Comparison of ENCODE assay signal across 27 cellular contexts in the genomic region with DNA sequence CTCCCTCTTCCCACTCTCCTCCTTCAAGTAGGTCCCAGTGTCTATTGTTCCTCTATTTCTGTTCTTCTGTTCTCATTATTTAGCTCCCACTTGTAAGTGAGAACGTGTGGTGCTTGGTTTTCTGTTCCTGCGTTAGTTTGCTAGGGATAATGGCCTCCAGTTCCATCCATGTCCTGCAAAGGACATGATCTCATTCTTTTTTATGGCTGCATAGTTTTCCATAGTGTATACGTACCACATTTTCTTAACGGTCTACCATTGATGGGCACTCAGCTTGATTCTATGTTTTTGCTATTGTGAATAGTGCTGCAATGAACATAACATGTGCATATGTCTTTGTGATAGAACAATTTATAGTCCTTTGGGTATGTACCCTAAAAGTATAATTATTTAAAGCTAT. TPM values are rescaled to one million over a fixed set of nuclear protein-coding genes. Genes with fewer than 3 reads are reported as not detected.
A peak's percentile ranks its signal among the peaks of the same experiment; 100 is the strongest.
DNase-seq lines count a peak whose midpoint lies in the region; ATAC-seq, FAIRE-seq and TF ChIP-seq lines count a peak whose summit lies in the region.
"Had no signal": no experiment of that assay in that cellular context is flagged by ENCODE, and none has a peak within 500 bp of the region (broad histone marks: within the 10 kb centered on the region; RNA-seq: fewer than 3 reads in every experiment).

No MANE protein-coding gene starts in this region.

- H3K27me3 ChIP-seq in K562 (ENCODE audit: control insufficient read depth in 2 of 2, insufficient read depth in 2 of 2, low read length in 2 of 2), result no peaks in the 10 kb centered on the region
- H3K27me3 ChIP-seq in mesenchymal stem cell (ENCODE audit: control insufficient read depth in 1 of 2, insufficient read depth in 1 of 2, low read length in 2 of 2), result no peaks in the 10 kb centered on the region
- H3K27me3 ChIP-seq: BE2C, BLaER1 had no signal

- no peak overlapping the region for H4K91ac ChIP-seq in mesenchymal stem cell (ENCODE audit: low read length)

- H3K4me2 ChIP-seq in K562 (ENCODE audit: insufficient read depth, low read length), result no peak overlapping the region
- H3K4me2 ChIP-seq in mesenchymal stem cell (ENCODE audit: low read length, poor library complexity, severe bottlenecking), result no peak overlapping the region
- H3K4me2 ChIP-seq: BLaER1 had no signal

- no peak overlapping the region for H3K9ac ChIP-seq in K562 (ENCODE audit: insufficient read depth in 1 of 2, low read depth in 2 of 2, low read length in 2 of 2)
- H3K9ac ChIP-seq in mesenchymal stem cell (ENCODE audit: low read length), result no peak overlapping the region
- no peak overlapping the region for H3K9ac ChIP-seq in kidney (ENCODE audit: low read length in 2 of 2)
- H3K9ac ChIP-seq: BLaER1 had no signal

- H2AFZ ChIP-seq in K562 (ENCODE audit: low read depth, low read length), result no peak overlapping the region
- H2AFZ ChIP-seq in mesenchymal stem cell (ENCODE audit: low read depth, low read length), result no peak overlapping the region

- WGBS in K562 (ENCODE audit: insufficient coverage, low coverage, missing lambda C conversion rate), result 88% methylated on average over 4 of the region's 4 CpGs
- WGBS in mesenchymal stem cell, result 97% methylated on average over 4 of the region's 4 CpGs

- intact Hi-C loops in K562 (cut with micrococcal nuclease) (no loop called here), kidney (cut with DNase I) (no loop called here)

- H3K4me3 ChIP-seq in HEK293 (ENCODE audit: low read depth, low read length), result no peak overlapping the region
- H3K4me3 ChIP-seq in K562, result no peak overlapping the region
- H3K4me3 ChIP-seq in mesenchymal stem cell (ENCODE audit: insufficient read depth in 1 of 2, low read depth in 1 of 2, low read length in 2 of 2), result no peak overlapping the region
- H3K4me3 ChIP-seq in kidney (ENCODE audit: low read length in 2 of 2), result no peak overlapping the region
- H3K4me3 ChIP-seq: BLaER1, GM12878 had no signal

- H2BK5ac ChIP-seq in mesenchymal stem cell (ENCODE audit: low read depth, low read length, poor library complexity, severe bottlenecking), result no peak overlapping the region

- H3K79me1 ChIP-seq in mesenchymal stem cell (replicated peaks; ENCODE audit: low read length, poor library complexity, severe bottlenecking), result peaks cover 11% of the 10 kb centered on the region

- CTCF ChIA-PET in HEK293 (lab: Yijun Ruan, JAX) (no interaction called here), K562 (lab: Yijun Ruan, JAX; ENCODE audit: low intra/inter-chr PET ratio) (no interaction called here)

- H3K9me3 ChIP-seq in HEK293 (ENCODE audit: control insufficient read depth, insufficient read depth, low read depth, low read length) (no peaks in the 10 kb centered on the region), K562 (replicated peaks; ENCODE audit: control insufficient read depth, insufficient read depth, low read depth, low read length) (no peaks in the 10 kb centered on the region), mesenchymal stem cell (ENCODE audit: control insufficient read depth, low read length) (no peaks in the 10 kb centered on the region), kidney (ENCODE audit: control insufficient read depth in 1 of 2, low read length in 2 of 2) (no peaks in the 10 kb centered on the region)
- H3K9me3 ChIP-seq: BE2C, BLaER1 had no signal

- TF ChIP-seq CTCF in HEK293 (tag by site-specific recombination; IDR thresholded peaks at IDR 0.05) (no peak), K562 (IDR thresholded peaks at IDR 0.05 in 2 of 3, conservative IDR thresholded peaks at IDR 0.05 in 1 of 3; ENCODE audit: insufficient read depth in 2 of 3, low read depth in 1 of 3, low read length in 3 of 3) (no peak), kidney (IDR thresholded peaks at IDR 0.05; ENCODE audit: borderline replicate concordance, extremely low read depth, insufficient read depth) (no peak)

- in situ Hi-C loops in K562 (cut with MboI), result no loop called here

- H3K18ac ChIP-seq in mesenchymal stem cell (ENCODE audit: low read depth in 1 of 2, low read length in 2 of 2), result no peak overlapping the region

- no peak overlapping the region for H4K8ac ChIP-seq in mesenchymal stem cell (ENCODE audit: low read length)

- BruUV-seq in K562 (replicated peaks; lab: Mats Ljungman, UMichigan), result no TSS peak

- H2AK5ac ChIP-seq in mesenchymal stem cell (ENCODE audit: low read length, severe bottlenecking), result peak overlapping the region; percentile 39

- FAIRE-seq in HTR-8/SVneo (lab: Jason Lieb, UNC) (peak; percentile 70), K562 (lab: Jason Lieb, UNC) (no peak), kidney (lab: Jason Lieb, UNC) (no peak)
- FAIRE-seq: A204.1, GM12878, GM12892, GM18507 had no signal

- 0 out of 3 replicates have a peak, but pooled peaks cover 5% of the 10 kb centered on the region for H3K79me2 ChIP-seq in K562 (ENCODE audit: control insufficient read depth, insufficient read depth, low read length)

- H3K27ac ChIP-seq in HEK293 (ENCODE audit: extremely low read depth, low read depth, low read length), result no peak overlapping the region
- H3K27ac ChIP-seq in K562 (ENCODE audit: extremely low read depth, low read depth, low read length), result no peak overlapping the region
- H3K27ac ChIP-seq in mesenchymal stem cell (ENCODE audit: low read length, poor library complexity, severe bottlenecking), result no peak overlapping the region
- no peak overlapping the region for H3K27ac ChIP-seq in kidney (ENCODE audit: low read depth in 2 of 2, low read length in 2 of 2)
- H3K27ac ChIP-seq: BLaER1 had no signal

- TF ChIP-seq RAD21 in K562 (CRISPR knock-in tag; conservative IDR thresholded peaks at IDR 0.05 in 1 of 2, IDR thresholded peaks at IDR 0.05 in 1 of 2), result no peak

- H3K4me1 ChIP-seq in HEK293 (ENCODE audit: control insufficient read depth, insufficient read depth, low read length), result no peaks in the 10 kb centered on the region
- H3K4me1 ChIP-seq in K562 (replicated peaks in 1 of 2; ENCODE audit: control insufficient read depth in 2 of 2, insufficient read depth in 2 of 2, low read length in 2 of 2), result peaks cover 0 to under 1% of the 10 kb centered on the region in 2 experiments; a peak in 1 of 5 replicates
- peaks cover 6% of the 10 kb centered on the region for H3K4me1 ChIP-seq in mesenchymal stem cell (ENCODE audit: control insufficient read depth, insufficient read depth, low read depth, low read length)
- peaks cover 0 to under 1% of the 10 kb centered on the region in 2 donors for H3K4me1 ChIP-seq in kidney (ENCODE audit: control insufficient read depth in 1 of 2, insufficient read depth in 1 of 2, low read depth in 1 of 2, low read length in 2 of 2)
- H3K4me1 ChIP-seq: BLaER1 had no signal

- no peak overlapping the region for H3K4ac ChIP-seq in mesenchymal stem cell (ENCODE audit: low read depth in 1 of 2, low read length in 2 of 2)

- H3K36me3 ChIP-seq in HEK293 (ENCODE audit: control insufficient read depth in 2 of 2, insufficient read depth in 1 of 2, low read length in 2 of 2) (no peaks in the 10 kb centered on the region), K562 (ENCODE audit: control insufficient read depth, insufficient read depth, low read length) (peaks cover 5% of the 10 kb centered on the region; the same call in 1 of the 3 replicates), mesenchymal stem cell (ENCODE audit: control insufficient read depth in 1 of 2, insufficient read depth in 2 of 2, low read depth in 1 of 2, low read length in 2 of 2) (no peaks in the 10 kb centered on the region), kidney (ENCODE audit: control insufficient read depth in 1 of 2, insufficient read depth in 2 of 2, low read length in 2 of 2) (no peaks in the 10 kb centered on the region)
- H3K36me3 ChIP-seq: BE2C had no signal

- DNase-seq in HTR-8/SVneo (ENCODE audit: insufficient read length, low spot score), result no peak
- DNase-seq in K562 (ENCODE audit: extremely low read depth in 1 of 4, low spot score in 3 of 4), result no peak
- no peak for DNase-seq in mesenchymal stem cell
- no peak for DNase-seq in kidney
- DNase-seq in T-helper 1 cell, result no peak
- no peak for DNase-seq in activated gamma-delta T cell treated with Interleukin-2 at 50 U/mL for 16 hours
- DNase-seq: 8988T; ACHN; BE2C; C1 segment of cervical spinal cord; CD4-positive, alpha-beta memory T cell; CD4-positive, CD25-positive, alpha-beta regulatory T cell; CD8-positive, alpha-beta memory T cell; COR-L47; DMS 273 treated with DMSO at 0.1 percent for 48 hours; DMS153; DMS53; DMS79; DND-41; EL; GDM1 had no signal

- no peaks in the 10 kb centered on the region for H4K20me1 ChIP-seq in K562 (replicated peaks; ENCODE audit: control insufficient read depth, insufficient read depth, low read length)
- H4K20me1 ChIP-seq: BLaER1 had no signal

- H3K14ac ChIP-seq in mesenchymal stem cell (ENCODE audit: low read length in 2 of 2), result no peak overlapping the region

- H3K23ac ChIP-seq in mesenchymal stem cell (ENCODE audit: low read length in 2 of 2), result no peak overlapping the region

- H2BK15ac ChIP-seq in mesenchymal stem cell (ENCODE audit: low read depth, poor library complexity, severe bottlenecking), result no peak overlapping the region

- TF ChIP-seq EP300 in K562 (IDR thresholded peaks at IDR 0.05; ENCODE audit: low read length), result no peak

- TF ChIP-seq POLR2A in K562 (conservative IDR thresholded peaks at IDR 0.05), result no peak

- H3K9me1 ChIP-seq in K562 (ENCODE audit: control insufficient read depth, insufficient read depth, low read length), result no peaks in the 10 kb centered on the region

- H2BK12ac ChIP-seq in mesenchymal stem cell (ENCODE audit: low read length in 2 of 2), result no peak overlapping the region

- ATAC-seq in K562, result no peak
- ATAC-seq: GM12878 had no signal

- H2BK120ac ChIP-seq in mesenchymal stem cell (ENCODE audit: low read depth, low read length), result no peak overlapping the region

- POLR2A ChIA-PET in HEK293 (lab: Yijun Ruan, JAX), result no interaction called here
- POLR2A ChIA-PET in K562 (lab: Yijun Ruan, JAX), result interaction anchor here (2.0 kb wide), 1 partner anchor 9 kb away, joined by 4 read pairs; no protein-coding TSS in a partner anchor

RNA-seq across cellular contexts. Expression of a gene that starts 26.2 kb away (rescaled TPM):
- total RNA-seq in K562 (2011; cell fraction: chromatin; rRNA removed; ENCODE audit: low replicate concordance), result 48.0 and 104 TPM in 2 replicates
- 16.0 and 24.7 TPM in 2 replicates for total RNA-seq in K562 (2011; cell fraction: nucleolus; rRNA removed)
- total RNA-seq in K562 (2011; cell fraction: nucleoplasm; rRNA removed), result 30.5 and 41.8 TPM in 2 replicates
- 10.9 and 13.9 TPM in 2 replicates for total RNA-seq in K562 (2014; rRNA removed)
- total RNA-seq in K562 (2014; rRNA removed; fragmentation: Illumina TruSeq; extraction: Trizol), result 11.1 and 13.0 TPM in 2 replicates
- 14.5 and 15.8 TPM in 2 replicates for total RNA-seq in K562 (2015; rRNA removed; fragmentation: Illumina TruSeq; extraction: Trizol)
- total RNA-seq in K562 (2021), result 17.6 and 18.5 TPM in 2 replicates
- polyA plus RNA-seq in K562 (2011; rRNA removed), result 15.2 and 15.8 TPM in 2 replicates
- 8.2 and 13.7 TPM in 2 replicates for polyA plus RNA-seq in K562 (2011; cell fraction: cytosol; rRNA removed)
- 14.6 and 33.1 TPM in 2 replicates for polyA plus RNA-seq in K562 (2011; cell fraction: nucleus; rRNA removed)
- 12.5 TPM in 2 replicates for polyA plus RNA-seq in K562 (2012)
- 18.7 and 20.2 TPM in 2 replicates for polyA plus RNA-seq in K562 (2014; fragmentation: Illumina TruSeq; extraction: Trizol)
- 1 to 10 TPM; 4.4 to 5.1 TPM for polyA plus RNA-seq in K562 (2014; fragmentation: Nextera tagmentation; extraction: Ambion mirVana)
- 15.4 and 15.8 TPM in 2 replicates for polyA plus RNA-seq in K562 (2014; rRNA removed)
- 33.0 and 34.9 TPM in 2 replicates for polyA minus RNA-seq in K562 (2011; rRNA and poly(A)+ RNA removed)
- 12.7 and 14.6 TPM in 2 replicates for polyA minus RNA-seq in K562 (2011; cell fraction: cytosol; rRNA and poly(A)+ RNA removed)
- 26.7 and 29.8 TPM in 2 replicates for polyA minus RNA-seq in K562 (2011; cell fraction: nucleus; rRNA and poly(A)+ RNA removed)
- polyA plus RNA-seq in mesenchymal stem cell (2013, experiment 1 of 2), result 6.8 TPM
- polyA plus RNA-seq in mesenchymal stem cell (2013, experiment 2 of 2), result 6.0 TPM
- 28.7 TPM for total RNA-seq in kidney
- 5.6 TPM for polyA plus RNA-seq in kidney (ENCODE audit: insufficient read depth, low read depth, low replicate concordance)

RNA-seq across cellular contexts. Expression of a gene that starts 26.5 kb away (rescaled TPM):
- total RNA-seq in K562 (2011; cell fraction: chromatin; rRNA removed; ENCODE audit: low replicate concordance), result 76.3 and 104 TPM in 2 replicates
- 63.9 and 70.7 TPM in 2 replicates for total RNA-seq in K562 (2011; cell fraction: nucleolus; rRNA removed)
- 77.6 and 103 TPM in 2 replicates for total RNA-seq in K562 (2011; cell fraction: nucleoplasm; rRNA removed)
- total RNA-seq in K562 (2014; rRNA removed) (37.6 and 59.6 TPM in 2 replicates), K562 (2014; rRNA removed; fragmentation: Illumina TruSeq; extraction: Trizol) (30.1 and 33.4 TPM in 2 replicates), K562 (2015; rRNA removed; fragmentation: Illumina TruSeq; extraction: Trizol) (42.3 and 45.7 TPM in 2 replicates), K562 (2021) (65.8 and 69.4 TPM in 2 replicates), kidney (34.1 TPM)
- polyA plus RNA-seq in K562 (2011; rRNA removed) (52.5 and 89.2 TPM in 2 replicates), K562 (2014; fragmentation: Illumina TruSeq; extraction: Trizol) (75.8 and 81.7 TPM in 2 replicates), K562 (2014; fragmentation: Nextera tagmentation; extraction: Ambion mirVana) (10 to 100 TPM in 1 of 2 experiments, 1 to 10 TPM in 1; 9.8 to 24.1 TPM), K562 (2014; rRNA removed) (33.1 and 48.4 TPM in 2 replicates), kidney (ENCODE audit: insufficient read depth, low read depth, low replicate concordance) (40.8 TPM)
- polyA plus RNA-seq in K562 (2011; cell fraction: cytosol; rRNA removed), result 96.5 and 108 TPM in 2 replicates
- polyA plus RNA-seq in K562 (2011; cell fraction: nucleus; rRNA removed), result 101 and 105 TPM in 2 replicates
- 47.4 and 51.6 TPM in 2 replicates for polyA plus RNA-seq in K562 (2012)
- polyA minus RNA-seq in K562 (2011; rRNA and poly(A)+ RNA removed), result 52.9 and 57.0 TPM in 2 replicates
- polyA minus RNA-seq in K562 (2011; cell fraction: cytosol; rRNA and poly(A)+ RNA removed), result 66.0 and 73.1 TPM in 2 replicates
- polyA minus RNA-seq in K562 (2011; cell fraction: nucleus; rRNA and poly(A)+ RNA removed), result 90.7 and 144 TPM in 2 replicates
- 47.7 TPM for polyA plus RNA-seq in mesenchymal stem cell (2013, experiment 1 of 2)
- 47.1 TPM for polyA plus RNA-seq in mesenchymal stem cell (2013, experiment 2 of 2)
